12 cellular contexts compared by ENCODE assay signal in genomic region chr5:132839426-132840301, GRCh38.
DNase-seq lines count a peak whose midpoint lies in the region; ATAC-seq and TF ChIP-seq lines count a peak whose summit lies in the region.
"Had no signal": no experiment of that assay in that cellular context is flagged by ENCODE, and none has a peak within 500 bp of the region (broad histone marks: within the 10 kb centered on the region; RNA-seq: fewer than 3 reads in every experiment).

No MANE protein-coding gene starts in this region.

- CTCF ChIA-PET in HEK293T (lab: Yijun Ruan, JAX) = interaction anchor here (0.6 to 0.9 kb wide), 2 partner anchors 19 to 71 kb away, joined by 3 read pairs; no protein-coding TSS in a partner anchor

- 0 out of 3 replicates have a peak, but pooled peaks have one; percentile 32 for ATAC-seq in SK-N-SH treated with all-trans-retinoic acid at 6 μM for 48 hours
- ATAC-seq in HG02981 (IDR thresholded peaks at IDR 0.05; ENCODE audit: unreplicated experiment) = no peak
- ATAC-seq: stimulated activated naive CD8-positive, alpha-beta T cell treated with anti-CD3 and anti-CD28 coated beads, Interleukin-15, Interleukin-2, amounts not matched to agents 100 U/mL and 50 U/mL, for 24 hours had no signal

- TF ChIP-seq CTCF in AG10803 (conservative IDR thresholded peaks at IDR 0.05; ENCODE audit: low read length) (no peak), fibroblast of mammary gland (conservative IDR thresholded peaks at IDR 0.05; ENCODE audit: control insufficient read depth, insufficient read depth, low read depth, low read length) (no peak), GM20000 (IDR thresholded peaks at IDR 0.05; ENCODE audit: extremely low read depth, missing control alignments) (no peak)

- DNase-seq in AG10803 (ENCODE audit: low read depth) (peak; percentile 54), fibroblast of mammary gland (ENCODE audit: low read depth) (peak; percentile 25), non-pigmented ciliary epithelial cell (ENCODE audit: low read depth) (peak; percentile 53), GM20000 (ENCODE audit: low spot score) (no peak), HEK293T (ENCODE audit: extremely low spot score) (no peak)
- no peak for DNase-seq in stimulated activated CD4-positive, alpha-beta T cell treated with anti-CD3 and anti-CD28 coated beads, Interleukin-15, amount 100 ng/mL, for 24 hours
- DNase-seq: CD4-positive, alpha-beta memory T cell; NCI-H1048; RPMI8226; stimulated activated naive CD8-positive, alpha-beta T cell treated with anti-CD3 and anti-CD28 coated beads, Interleukin-15, Interleukin-2, amounts not matched to agents 100 U/mL and 50 U/mL, for 24 hours had no signal

- H3K4me3 ChIP-seq in AG10803 (ENCODE audit: low read length) (no peak overlapping the region), fibroblast of mammary gland (ENCODE audit: control insufficient read depth, low read depth, low read length) (no peak overlapping the region)

- POLR2A ChIA-PET in HEK293T (lab: Yijun Ruan, JAX) = interaction anchor here (0.8 kb wide), 1 partner anchor 27 kb away, joined by 4 read pairs; the partner anchor contains the start of gene UQCRQ

TF ChIP-seq in SK-N-SH treated with all-trans-retinoic acid at 6 μM for 48 hours, 23 proteins besides CTCF, POLR2A, EP300 and RAD21:
- TF ChIP-seq ARNTL (CRISPR knock-in tag; IDR thresholded peaks at IDR 0.05; ENCODE audit: borderline replicate concordance, low read depth) (no peak), ZNF70 (CRISPR knock-in tag; IDR thresholded peaks at IDR 0.05) (no peak), BACH2 (CRISPR knock-in tag; IDR thresholded peaks at IDR 0.05; ENCODE audit: borderline replicate concordance) (no peak), RARB (CRISPR knock-in tag; IDR thresholded peaks at IDR 0.05) (no peak), ZFP3 (CRISPR knock-in tag; IDR thresholded peaks at IDR 0.05) (no peak)

TF ChIP-seq in HEK293T, 16 proteins besides CTCF, POLR2A, EP300 and RAD21:
- TF ChIP-seq FOXM1 (IDR thresholded peaks at IDR 0.05; ENCODE audit: borderline replicate concordance) = no peak
- no peak for TF ChIP-seq LEF1 (IDR thresholded peaks at IDR 0.05; ENCODE audit: borderline replicate concordance)
- no peak for TF ChIP-seq ZNF384 (IDR thresholded peaks at IDR 0.05)
- no peak for TF ChIP-seq FOXK2 (IDR thresholded peaks at IDR 0.05)
- no peak for TF ChIP-seq CTBP1 (IDR thresholded peaks at IDR 0.05; ENCODE audit: borderline replicate concordance)
- no peak for TF ChIP-seq NFRKB (IDR thresholded peaks at IDR 0.05)
- TF ChIP-seq HDGF (IDR thresholded peaks at IDR 0.05; ENCODE audit: borderline replicate concordance) = no peak
- TF ChIP-seq SUZ12 (IDR thresholded peaks at IDR 0.05) = no peak
- TF ChIP-seq ARNT (IDR thresholded peaks at IDR 0.05) = no peak
- TF ChIP-seq SP1 (IDR thresholded peaks at IDR 0.05) = no peak
- no peak for TF ChIP-seq TARDBP (IDR thresholded peaks at IDR 0.05)
- TF ChIP-seq BHLHE40 (IDR thresholded peaks at IDR 0.05; ENCODE audit: borderline replicate concordance) = no peak
- TF ChIP-seq L3MBTL2 (conservative IDR thresholded peaks at IDR 0.05) = no peak

Comparison
In these comparisons a context has a peak if more than half of its experiments do, and no peak if none do; other contexts are left out.
1. DNase-seq: peak in AG10803 (single experiment), fibroblast of mammary gland (single experiment) and non-pigmented ciliary epithelial cell (single experiment); none in GM20000 (single experiment), HEK293T (single experiment) and stimulated activated CD4-positive, alpha-beta T cell treated with anti-CD3 and anti-CD28 coated beads, Interleukin-15, amount 100 ng/mL, for 24 hours (single experiment).